19 cellular contexts compared by ENCODE assay signal in the genomic region with DNA sequence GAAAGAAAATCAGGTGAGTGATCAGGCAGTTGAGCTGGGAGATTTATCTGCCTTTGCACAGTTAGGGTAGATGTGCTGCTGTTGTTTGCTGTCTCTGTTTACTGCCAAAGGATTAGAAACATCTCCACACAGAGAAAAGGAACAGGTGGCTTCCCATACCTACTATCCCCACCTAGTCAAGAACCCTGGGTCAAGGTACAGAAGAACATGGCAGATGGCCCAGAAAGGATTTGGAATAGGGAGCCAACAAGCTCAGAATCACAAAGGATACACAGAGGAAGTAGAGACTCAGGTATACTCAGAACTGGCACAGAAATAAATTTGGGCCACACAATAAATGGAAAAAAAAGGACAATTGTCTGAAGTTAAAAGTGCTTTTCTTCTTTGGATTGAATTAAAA.
"Had no signal": no experiment of that assay in that cellular context is flagged by ENCODE, and none has a peak within 500 bp of the region (broad histone marks: within the 10 kb centered on the region; RNA-seq: fewer than 3 reads in every experiment).

No MANE protein-coding gene starts in this region.

- H3K4me3 ChIP-seq: cardiac muscle cell, ovary, psoas muscle, right atrium auricular region, uterus had no signal

- H3K4me1 ChIP-seq: foreskin keratinocyte, psoas muscle, uterus had no signal

- H3K27me3 ChIP-seq: cardiac muscle cell, ovary, right atrium auricular region, uterus had no signal

- DNase-seq: activated B cell treated with CpG ODN at 0.5 μM for 24 hours; activated CD4-positive, alpha-beta memory T cell treated with anti-CD3 and anti-CD28 coated beads for 36 hours; activated CD4-positive, alpha-beta T cell treated with anti-CD3 and anti-CD28 coated beads for 36 hours; activated effector memory CD4-positive, alpha-beta T cell treated with anti-CD3 and anti-CD28 coated beads, Interleukin-2, amount 50 U/mL, for 16 hours; activated naive CD4-positive, alpha-beta T cell treated with anti-CD3 and anti-CD28 coated beads, Interleukin-2, amount 10 ng/mL, durations not matched to agents 7 days and 5 days; activated T-cell treated with anti-CD3 and anti-CD28 coated beads, Interleukin-2, amount 50 U/mL, for 72 hours; amygdala; effector memory CD4-positive, alpha-beta T cell; foreskin keratinocyte; natural killer cell; ovary; psoas muscle; stimulated activated CD4-positive, alpha-beta T cell treated with anti-CD3 and anti-CD28 coated beads, Interleukin-1b, Interleukin-23, amount 100 ng/mL, for 48 hours; T1000; trophoblast cell; uterus had no signal

- H3K36me3 ChIP-seq: cardiac muscle cell, ovary, right atrium auricular region, uterus had no signal

- FAIRE-seq: keratinocyte had no signal

- H3K9me3 ChIP-seq: ovary, psoas muscle, right atrium auricular region, uterus had no signal

- H3K27ac ChIP-seq: cardiac muscle cell, foreskin keratinocyte, ovary, psoas muscle, right atrium auricular region, uterus had no signal

- ATAC-seq: activated CD4-positive, alpha-beta T cell treated with anti-CD3 and anti-CD28 coated beads for 36 hours; activated T-cell treated with anti-CD3 and anti-CD28 coated beads, Interleukin-2, amount 50 U/mL, for 72 hours; foreskin keratinocyte; natural killer cell; psoas muscle had no signal
